Comparison of ENCODE assay signal across 10 cellular contexts in the genomic region with DNA sequence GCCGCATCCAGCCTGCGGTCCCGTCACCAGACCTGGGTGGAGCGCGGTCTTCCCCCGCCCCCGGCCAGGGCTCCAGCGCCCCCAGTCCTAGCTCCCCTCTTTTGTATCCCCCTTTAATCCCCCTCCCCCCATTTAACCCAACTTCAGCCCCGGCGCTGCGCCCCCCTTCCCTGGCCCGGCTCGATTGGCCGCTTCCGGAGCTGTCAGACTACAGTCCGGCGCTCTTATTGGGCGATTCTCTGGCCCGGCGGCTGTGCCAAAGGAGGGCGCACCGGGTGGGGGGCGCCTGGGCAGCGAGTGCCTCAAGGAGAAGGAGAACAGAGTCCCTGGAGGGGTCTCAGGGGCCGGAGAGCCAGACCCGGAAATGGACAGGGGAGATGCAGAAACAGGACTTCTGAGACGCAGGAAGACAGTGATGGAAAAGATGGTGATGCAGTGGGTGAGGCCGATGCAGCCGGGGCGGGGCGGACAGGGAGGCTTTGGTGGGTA. TPM values are rescaled to one million over a fixed set of nuclear protein-coding genes. Genes with fewer than 3 reads are reported as not detected.
DNase-seq lines count a peak whose midpoint lies in the region; ATAC-seq lines count a peak whose summit lies in the region.
"Had no signal": no experiment of that assay in that cellular context is flagged by ENCODE, and none has a peak within 500 bp of the region (broad histone marks: within the 10 kb centered on the region; RNA-seq: fewer than 3 reads in every experiment).

No MANE protein-coding gene starts in this region.

- H3K4me3 Mint-ChIP-seq in memory B cell = peak overlapping the region; percentile 77

- H3K4me3 ChIP-seq in thymus (ENCODE audit: low read length) = peak overlapping the region; percentile 47

- H3K27ac Mint-ChIP-seq in memory B cell = no peak overlapping the region

- WGBS in thymus = 11% methylated on average over 31 of the region's 31 CpGs

- H3K36me3 Mint-ChIP-seq in memory B cell = no peaks in the 10 kb centered on the region

- H3K27me3 ChIP-seq in thymus (ENCODE audit: control insufficient read depth, insufficient read depth) = peaks cover 41% of the 10 kb centered on the region

- no peaks in the 10 kb centered on the region for H3K4me1 Mint-ChIP-seq in memory B cell

- no peaks in the 10 kb centered on the region for H3K9me3 Mint-ChIP-seq in memory B cell

- H3K36me3 ChIP-seq in thymus (ENCODE audit: control insufficient read depth, insufficient read depth) = no peaks in the 10 kb centered on the region

- peaks cover 29% of the 10 kb centered on the region for H3K27me3 Mint-ChIP-seq in memory B cell

- H3K9me3 ChIP-seq in thymus (ENCODE audit: control insufficient read depth) = no peaks in the 10 kb centered on the region

- H3K4me1 ChIP-seq in thymus (ENCODE audit: control insufficient read depth, insufficient read depth, low read length) = peaks cover 5% of the 10 kb centered on the region

- ATAC-seq in memory B cell (ENCODE audit: low read depth) (no peak), GM21381 (IDR thresholded peaks at IDR 0.05; ENCODE audit: unreplicated experiment) (no peak), HG02798 (IDR thresholded peaks at IDR 0.05; ENCODE audit: poor library complexity, unreplicated experiment) (no peak)

- peak; percentile 63 for DNase-seq in NCI-H82 (lab: John Stamatoyannopoulos, UW)
- DNase-seq in NCI-H82 treated with DMSO at 0.1 percent for 48 hours (lab: John Stamatoyannopoulos, UW; ENCODE audit: unreplicated experiment) = no peak
- DNase-seq in cerebellum (ENCODE audit: low spot score) = peak; percentile 62
- no peak for DNase-seq in memory B cell (ENCODE audit: low spot score in 2 of 2)
- DNase-seq in AG08396 (ENCODE audit: low spot score) = no peak
- DNase-seq: DND-41 had no signal

- H3K27ac ChIP-seq in thymus (ENCODE audit: low read depth) = no peak overlapping the region

RNA-seq across cellular contexts. Expression of a gene that starts 1.1 kb away (rescaled TPM):
- total RNA-seq in cerebellum = 23.5 TPM
- 1.7 TPM for polyA plus RNA-seq in thymus
- total RNA-seq: T-helper 2 cell treated with Interferon-gamma antibody and Interleukin-4, amounts not matched to agents 100 ng/mL and 5 ng/mL, for 36 hours had no signal

Comparison
In these comparisons a context has a peak if more than half of its experiments do, and no peak if none do; other contexts are left out.
1. DNase-seq: peak in NCI-H82 (single experiment) and cerebellum (single experiment); none in NCI-H82 treated with DMSO at 0.1 percent for 48 hours (single experiment), memory B cell (0 of 2) and AG08396 (single experiment).